In the genomic region with DNA sequence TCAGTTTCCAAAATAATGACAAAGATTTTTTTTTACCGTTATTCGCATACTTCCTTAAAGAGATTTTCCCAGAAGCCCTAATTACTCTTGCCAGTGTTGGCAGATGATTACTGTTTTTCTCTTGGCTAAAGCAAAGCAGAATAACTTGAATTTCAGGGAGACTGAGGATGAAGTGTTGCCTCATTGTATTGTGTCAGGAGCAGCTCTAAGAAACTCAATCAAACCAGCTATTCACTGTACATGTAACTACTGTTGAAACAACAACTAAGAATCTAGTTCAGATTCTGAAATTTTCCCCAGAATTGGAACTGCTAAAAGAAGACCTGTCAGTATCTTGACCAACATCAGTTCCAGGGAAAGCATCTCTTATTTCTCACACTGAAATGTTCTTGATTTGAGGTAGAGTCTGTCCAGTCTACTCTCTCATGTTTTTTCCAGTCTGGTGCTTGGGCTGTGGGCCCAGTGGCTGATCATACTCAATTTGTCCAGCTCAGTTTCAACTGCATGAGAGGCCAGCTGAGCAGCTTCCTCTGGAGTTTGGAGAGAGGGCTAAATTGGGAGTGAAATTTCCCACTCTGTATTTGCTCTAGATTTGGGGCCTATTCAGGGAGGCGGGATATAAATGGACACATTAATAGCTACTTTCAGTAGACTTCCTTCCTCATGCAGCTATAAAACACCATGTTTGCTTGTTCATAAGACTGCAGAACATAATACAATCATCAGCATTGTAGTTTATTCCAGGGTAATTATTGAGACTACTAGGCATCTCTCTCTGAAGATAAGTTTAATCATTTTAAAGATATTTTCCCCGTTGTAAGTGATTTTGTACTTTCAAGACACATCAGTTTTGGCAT, we compare ENCODE assay signal across 20 cellular contexts.
DNase-seq lines count a peak whose midpoint lies in the region; ATAC-seq, FAIRE-seq and TF ChIP-seq lines count a peak whose summit lies in the region.
"Had no signal": no experiment of that assay in that cellular context is flagged by ENCODE, and none has a peak within 500 bp of the region (broad histone marks: within the 10 kb centered on the region; RNA-seq: fewer than 3 reads in every experiment).

No MANE protein-coding gene starts in this region.

- no peak overlapping the region for H3K4me3 Mint-ChIP-seq in nephron progenitor cell
- H3K4me3 Mint-ChIP-seq: activated naive CD4-positive, alpha-beta T cell treated with anti-CD3 and anti-CD28 coated beads for 36 hours; naive thymus-derived CD4-positive, alpha-beta T cell; T-helper 17 cell had no signal

- no peak for ATAC-seq in HG03097 (IDR thresholded peaks at IDR 0.05; ENCODE audit: low FRiP score, unreplicated experiment)
- ATAC-seq: naive thymus-derived CD4-positive, alpha-beta T cell; T-helper 17 cell; upper lobe of right lung had no signal

- no peaks in the 10 kb centered on the region for H3K36me3 Mint-ChIP-seq in nephron progenitor cell (ENCODE audit: low read depth)
- H3K36me3 Mint-ChIP-seq: naive thymus-derived CD4-positive, alpha-beta T cell had no signal

- FAIRE-seq in islet of Langerhans (lab: Jason Lieb, UNC), result peak; percentile 60

- TF ChIP-seq POLR2A in suprapubic skin (IDR thresholded peaks at IDR 0.05), result no peak

- no peak overlapping the region for H3K27ac Mint-ChIP-seq in nephron progenitor cell
- H3K27ac Mint-ChIP-seq: activated naive CD4-positive, alpha-beta T cell treated with anti-CD3 and anti-CD28 coated beads for 36 hours; naive thymus-derived CD4-positive, alpha-beta T cell; T-helper 17 cell had no signal

- peak overlapping the region; percentile 2 for H3K4me3 ChIP-seq in coronary artery
- no peak overlapping the region for H3K4me3 ChIP-seq in suprapubic skin
- H3K4me3 ChIP-seq: Peyer's patch, upper lobe of right lung had no signal

- H3K27me3 ChIP-seq in suprapubic skin, result no peaks in the 10 kb centered on the region
- H3K27me3 ChIP-seq: BE2C, Peyer's patch, upper lobe of right lung had no signal

- WGBS in suprapubic skin, result 43% methylated on average over 4 of the region's 4 CpGs

- no peaks in the 10 kb centered on the region for H3K36me3 ChIP-seq in suprapubic skin
- H3K36me3 ChIP-seq: BE2C, Peyer's patch, upper lobe of right lung had no signal

- no peaks in the 10 kb centered on the region for H3K9me3 Mint-ChIP-seq in nephron progenitor cell
- H3K9me3 Mint-ChIP-seq: activated naive CD4-positive, alpha-beta T cell treated with anti-CD3 and anti-CD28 coated beads for 36 hours; naive thymus-derived CD4-positive, alpha-beta T cell had no signal

- TF ChIP-seq EP300 in suprapubic skin (IDR thresholded peaks at IDR 0.05), result no peak

- TF ChIP-seq CTCF in coronary artery (IDR thresholded peaks at IDR 0.05) (no peak), suprapubic skin (IDR thresholded peaks at IDR 0.05) (no peak), nephron progenitor cell (IDR thresholded peaks at IDR 0.05) (no peak)

- in situ Hi-C loops in ACHN (cut with HindIII; ENCODE audit: low pct_ligation_motif_present, low pct_unique_long_range_greater_than_20kb, low sequenced_read_pairs), result no loop called here

- DNase-seq in NCI-H2227 (lab: John Stamatoyannopoulos, UW; ENCODE audit: unreplicated experiment) (peak; percentile 35), coronary artery (ENCODE audit: low spot score) (no peak), suprapubic skin (ENCODE audit: low spot score in 2 of 2) (no peak), nephron progenitor cell (no peak), ACHN (no peak), SK-N-DZ (ENCODE audit: low spot score) (no peak)
- DNase-seq: activated CD4-positive, CD25-positive, alpha-beta regulatory T cell treated with anti-CD3 and anti-CD28 coated beads, Interleukin-2, amount 50 U/mL, for 72 hours; activated CD8-positive, alpha-beta memory T cell treated with anti-CD3 and anti-CD28 coated beads, Interleukin-2, amount 50 U/mL, for 4 hours; activated naive CD4-positive, alpha-beta T cell treated with anti-CD3 and anti-CD28 coated beads for 36 hours; BE2C; DMS53; naive thymus-derived CD4-positive, alpha-beta T cell; NCI-H1930; NCI-H526 treated with DMSO at 0.1 percent for 48 hours; Peyer's patch; stimulated activated CD4-positive, alpha-beta T cell treated with anti-CD3 and anti-CD28 coated beads, Interleukin-2, amount 100 ng/mL, for 48 hours; T-helper 17 cell; upper lobe of right lung had no signal

- H3K27me3 Mint-ChIP-seq in nephron progenitor cell (ENCODE audit: low read depth, poor library complexity), result no peaks in the 10 kb centered on the region

- H3K27ac ChIP-seq in coronary artery (peak overlapping the region; percentile 51 to 56), suprapubic skin (peak overlapping the region; percentile 7)
- H3K27ac ChIP-seq: upper lobe of right lung had no signal

- H3K4me1 ChIP-seq in suprapubic skin, result peaks cover 5% of the 10 kb centered on the region
- H3K4me1 ChIP-seq: BE2C, upper lobe of right lung had no signal

- no peaks in the 10 kb centered on the region for H3K4me1 Mint-ChIP-seq in nephron progenitor cell
- H3K4me1 Mint-ChIP-seq: naive thymus-derived CD4-positive, alpha-beta T cell had no signal

- H3K9me3 ChIP-seq in suprapubic skin, result no peaks in the 10 kb centered on the region
- H3K9me3 ChIP-seq: BE2C, Peyer's patch, upper lobe of right lung had no signal
